7 cellular contexts compared by ENCODE assay signal in genomic region chr1:169894424-169895145, GRCh38. TPM values are rescaled to one million over a fixed set of nuclear protein-coding genes. Genes with fewer than 3 reads are reported as not detected.
DNase-seq lines count a peak whose midpoint lies in the region; ATAC-seq and TF ChIP-seq lines count a peak whose summit lies in the region.

No MANE protein-coding gene starts in this region.

- peaks cover 54 to 62% of the 10 kb centered on the region in 2 experiments for H3K4me1 Mint-ChIP-seq in H9

- no peak overlapping the region for H2AK5ac ChIP-seq in H9 (ENCODE audit: insufficient read length, low read length)

- H2BK20ac ChIP-seq in H9 (ENCODE audit: low read depth, low read length, poor library complexity, severe bottlenecking) = peak overlapping the region; percentile 46

- DNase-seq in H9 = no peak
- DNase-seq in SJSA1 (ENCODE audit: low read depth in 1 of 2, low spot score in 2 of 2) = no peak
- DNase-seq in fibroblast of pulmonary artery (ENCODE audit: low read depth) = no peak
- no peak for DNase-seq in NCI-H2029 treated with DMSO at 0.1 percent for 48 hours (lab: John Stamatoyannopoulos, UW)
- no peak for DNase-seq in NCI-H345 treated with DMSO at 0.1 percent for 48 hours (lab: John Stamatoyannopoulos, UW; ENCODE audit: unreplicated experiment)

- no peak overlapping the region for H3K27ac ChIP-seq in H9 (ENCODE audit: insufficient read length, low read depth, low read length)
- peak overlapping the region; percentile 100 for H3K27ac ChIP-seq in SJSA1
- H3K27ac ChIP-seq in skin epidermis = peak overlapping the region; percentile 45 to 100 (median 99)

- H3K4me3 Mint-ChIP-seq in H9 = peak overlapping the region; percentile 83 to 91

- H3K23me2 ChIP-seq in H9 (ENCODE audit: insufficient read length, low read depth, low read length, poor library complexity, severe bottlenecking) = peaks cover 7% of the 10 kb centered on the region

- H3K9me3 Mint-ChIP-seq in H9 = no peaks in the 10 kb centered on the region

- peak overlapping the region; percentile 56 for H3T11ph ChIP-seq in H9 (ENCODE audit: low read length)

- no peak overlapping the region for H4K91ac ChIP-seq in H9 (ENCODE audit: insufficient read length, low read depth, low read length)

- no peak overlapping the region for H2BK15ac ChIP-seq in H9 (ENCODE audit: low read depth, low read length)

- no CpG with 5 or more reads among the region's 15 CpGs for WGBS in H9 (ENCODE audit: extremely low coverage, insufficient read length, low lambda C conversion rate)

- H3K9ac ChIP-seq in H9 (ENCODE audit: extremely low read depth, insufficient read length, low read length) = peak overlapping the region; percentile 88

- no peaks in the 10 kb centered on the region for H3K27me3 Mint-ChIP-seq in H9 (ENCODE audit: low read depth)

- no peak overlapping the region for H2BK5ac ChIP-seq in H9 (ENCODE audit: insufficient read length, low read length)

- no peaks in the 10 kb centered on the region for H4K20me1 ChIP-seq in H9 (ENCODE audit: control insufficient read depth, insufficient read depth, insufficient read length)

- no peak overlapping the region for H4K8ac ChIP-seq in H9 (replicated peaks; ENCODE audit: insufficient read length, low read depth, low read length)

- peaks cover 4% of the 10 kb centered on the region for H3K36me3 ChIP-seq in SJSA1

- no peak overlapping the region for H3K23ac ChIP-seq in H9 (ENCODE audit: insufficient read length, low read depth, low read length)

- no peak overlapping the region for H2AFZ ChIP-seq in H9 (ENCODE audit: low read length)

- H3K9me3 ChIP-seq in H9 (ENCODE audit: control insufficient read depth, low read depth, low read length) = no peaks in the 10 kb centered on the region
- no peaks in the 10 kb centered on the region for H3K9me3 ChIP-seq in SJSA1 (replicated peaks)

- no peaks in the 10 kb centered on the region for H3K36me3 Mint-ChIP-seq in H9 (ENCODE audit: insufficient read depth in 1 of 3, low read depth in 3 of 3)

- H2BK12ac ChIP-seq in H9 (ENCODE audit: insufficient read length, low read depth, low read length) = no peak overlapping the region

- ATAC-seq in activated CD4-positive, CD25-positive, alpha-beta regulatory T cell treated with anti-CD3 and anti-CD28 coated beads, Interleukin-2, amount 50 U/mL, for 24 hours = no peak

- peak overlapping the region; percentile 87 for H3K14ac ChIP-seq in H9 (ENCODE audit: insufficient read depth, low read length)

- no peak overlapping the region; the same call in 1 of the 2 replicates for H3K4ac ChIP-seq in H9 (ENCODE audit: low read depth, low read length)

- H3K79me1 ChIP-seq in H9 (ENCODE audit: insufficient read depth, low read depth, low read length, poor library complexity, severe bottlenecking) = no peaks in the 10 kb centered on the region

- H4K5ac ChIP-seq in H9 (ENCODE audit: insufficient read length, low read depth, low read length) = peak overlapping the region; percentile 44

- peak overlapping the region; percentile 87 for H3K18ac ChIP-seq in H9 (ENCODE audit: insufficient read length, low read depth, low read length)

- peak overlapping the region; percentile 70 for H3K4me2 ChIP-seq in H9 (ENCODE audit: insufficient read depth, insufficient read length, low read length)

- no peak overlapping the region for H3K56ac ChIP-seq in H9 (ENCODE audit: insufficient read length, low read depth, low read length)

- H2BK120ac ChIP-seq in H9 (ENCODE audit: low read depth, low read length, poor library complexity, severe bottlenecking) = no peak overlapping the region

- H3K27me3 ChIP-seq in H9 (ENCODE audit: insufficient read depth, low read length) (no peaks in the 10 kb centered on the region), SJSA1 (replicated peaks) (peaks cover 5% of the 10 kb centered on the region; the same call in 1 of the 2 replicates)

- H3K4me1 ChIP-seq in H9 (ENCODE audit: insufficient read depth, low read length) (no peaks in the 10 kb centered on the region; the same call in 1 of the 2 replicates), SJSA1 (replicated peaks) (peaks cover 19% of the 10 kb centered on the region)

- H3K79me2 ChIP-seq in H9 (ENCODE audit: insufficient read depth, low read length) = peaks cover 2% of the 10 kb centered on the region; the same call in 1 of the 2 replicates

- H3K4me3 ChIP-seq in SJSA1 (peak overlapping the region; percentile 96), fibroblast of pulmonary artery (replicated peaks; ENCODE audit: low read depth, low read length) (peak overlapping the region; percentile 73), skin epidermis (peak overlapping the region; percentile 71 to 97 (median 88))

- peak overlapping the region; percentile 8 to 100 (median 100); a peak in 4 of 7 replicates for H3K27ac Mint-ChIP-seq in H9

- TF ChIP-seq CTCF in H9 (conservative IDR thresholded peaks at IDR 0.05) (no peak), fibroblast of pulmonary artery (IDR thresholded peaks at IDR 0.05; ENCODE audit: low read length, missing control alignments) (no peak)

RNA-seq across cellular contexts. Expression of gene SCYL3, which starts 0.9 kb away (rescaled TPM):
- total RNA-seq in H9 (2021) = 3.6 and 3.9 TPM in 2 replicates
- total RNA-seq in SJSA1 (2014; rRNA removed; shearing (Covaris generic)) = 5.7 and 7.5 TPM in 2 replicates
